In genomic region chr5:135576075-135576599, GRCh38 we compare ENCODE assay signal across 20 cellular contexts. TPM values are rescaled to one million over a fixed set of nuclear protein-coding genes. Genes with fewer than 3 reads are reported as not detected.
DNase-seq lines count a peak whose midpoint lies in the region; ATAC-seq and TF ChIP-seq lines count a peak whose summit lies in the region.
"Had no signal": no experiment of that assay in that cellular context is flagged by ENCODE, and none has a peak within 500 bp of the region (broad histone marks: within the 10 kb centered on the region; RNA-seq: fewer than 3 reads in every experiment).

No MANE protein-coding gene starts in this region.

- peak; percentile 77 for DNase-seq in AG08395 (ENCODE audit: low spot score)
- DNase-seq in HFFc6 = peak; percentile 52
- peak; percentile 4 to 14 for DNase-seq in cardiac fibroblast (ENCODE audit: low read depth in 2 of 2)
- peak; percentile 75 for DNase-seq in kidney tubule cell (ENCODE audit: low spot score)
- DNase-seq in pons (ENCODE audit: low spot score) = no peak
- DNase-seq in SIG-M5 treated with dmso at 0.1 percent for 504 hours (lab: John Stamatoyannopoulos, UW; ENCODE audit: unreplicated experiment) = no peak
- no peak for DNase-seq in activated effector memory CD4-positive, alpha-beta T cell treated with Interleukin-2 at 50 U/mL for 16 hours
- DNase-seq: activated CD4-positive, alpha-beta T cell treated with anti-CD3 and anti-CD28 coated beads for 4 hours; COR-L47; erythroblast; left ventricle myocardium inferior; NCI-H1417; retina; SHP77 treated with DMSO at 0.1 percent for 48 hours; stimulated activated CD4-positive, alpha-beta T cell treated with anti-CD3 and anti-CD28 coated beads, Interleukin-2, amount 100 ng/mL, for 24 hours had no signal

- peaks cover 18% of the 10 kb centered on the region for H3K4me1 Mint-ChIP-seq in HFFc6 (ENCODE audit: low read depth)

- H3K36me3 Mint-ChIP-seq in HFFc6 (ENCODE audit: low read depth) = no peaks in the 10 kb centered on the region
- H3K36me3 Mint-ChIP-seq: activated naive CD8-positive, alpha-beta T cell; natural killer cell treated with Interleukin-12 subunit alpha and Interleukin-12 subunit beta and Interleukin-15 and Interleukin-18, amount 100 ng/mL, for 72 hours had no signal

- peaks cover 43% of the 10 kb centered on the region for H3K27me3 Mint-ChIP-seq in HFFc6 (ENCODE audit: insufficient read depth)

- no peak overlapping the region for H3K4me3 Mint-ChIP-seq in HFFc6
- H3K4me3 Mint-ChIP-seq: activated naive CD8-positive, alpha-beta T cell; natural killer cell treated with Interleukin-12 subunit alpha and Interleukin-12 subunit beta and Interleukin-15 and Interleukin-18, amount 100 ng/mL, for 72 hours; T-helper 2 cell treated with Interferon-gamma antibody and Interleukin-4, amounts not matched to agents 5 μg/mL and 100 μg/mL, for 36 hours had no signal

- ATAC-seq in GM18868 (IDR thresholded peaks at IDR 0.05; ENCODE audit: unreplicated experiment) = no peak
- ATAC-seq: natural killer cell treated with Interleukin-12 subunit alpha and Interleukin-12 subunit beta and Interleukin-15 and Interleukin-18, amount 100 ng/mL, for 72 hours had no signal

- H3K27ac Mint-ChIP-seq in HFFc6 = no peak overlapping the region
- H3K27ac Mint-ChIP-seq: activated naive CD8-positive, alpha-beta T cell; natural killer cell treated with Interleukin-12 subunit alpha and Interleukin-12 subunit beta and Interleukin-15 and Interleukin-18, amount 100 ng/mL, for 72 hours; T-helper 2 cell treated with Interferon-gamma antibody and Interleukin-4, amounts not matched to agents 5 μg/mL and 100 μg/mL, for 36 hours had no signal

- TF ChIP-seq CTCF in HFFc6 (IDR thresholded peaks at IDR 0.05) (no peak), cardiac fibroblast (IDR thresholded peaks at IDR 0.05; ENCODE audit: low read depth, low read length) (no peak)

- H3K4me3 ChIP-seq in cardiac fibroblast (replicated peaks in 1 of 2; ENCODE audit: low read depth in 2 of 2, low read length in 2 of 2) = no peak overlapping the region
- H3K4me3 ChIP-seq: left ventricle myocardium inferior had no signal

- peaks cover 5% of the 10 kb centered on the region; the same call in 1 of the 2 replicates for H3K9me3 Mint-ChIP-seq in HFFc6
- H3K9me3 Mint-ChIP-seq: natural killer cell treated with Interleukin-12 subunit alpha and Interleukin-12 subunit beta and Interleukin-15 and Interleukin-18, amount 100 ng/mL, for 72 hours; T-helper 2 cell treated with Interferon-gamma antibody and Interleukin-4, amounts not matched to agents 5 μg/mL and 100 μg/mL, for 36 hours had no signal

RNA-seq across cellular contexts. Expression of gene CXCL14, which starts 2.7 kb away (rescaled TPM):
- total RNA-seq in HFFc6 (2021; fragmentation: NEBNext Ultra II Directional; extraction: Animal tissue kit (Norgen Biotek cat#: 25700)) = under 1 TPM in 1 of 6 experiments, not detected in 5; 0.17 TPM
- total RNA-seq: natural killer cell treated with Interleukin-12 subunit alpha and Interleukin-12 subunit beta and Interleukin-15 and Interleukin-18, amount 100 ng/mL, for 72 hours had no signal

RNA-seq across cellular contexts. Expression of gene NEUROG1, which starts 40.4 kb away (rescaled TPM):
- not detected for total RNA-seq in HFFc6 (2021; fragmentation: NEBNext Ultra II Directional; extraction: Animal tissue kit (Norgen Biotek cat#: 25700))
- total RNA-seq: H4; left ventricle myocardium inferior; natural killer cell treated with Interleukin-12 subunit alpha and Interleukin-12 subunit beta and Interleukin-15 and Interleukin-18, amount 100 ng/mL, for 72 hours had no signal

Comparison
In these comparisons a context has a peak if more than half of its experiments do, and no peak if none do; other contexts are left out.
1. DNase-seq: peak in AG08395 (single experiment), HFFc6 (single experiment), cardiac fibroblast (2 of 2) and kidney tubule cell (single experiment); none in pons (single experiment), SIG-M5 treated with dmso at 0.1 percent for 504 hours (single experiment) and activated effector memory CD4-positive, alpha-beta T cell treated with Interleukin-2 at 50 U/mL for 16 hours (single experiment).